In genomic region chr1:240515505-240515904, GRCh38 we compare ENCODE assay signal across 22 cellular contexts.
A peak's percentile ranks its signal among the peaks of the same experiment; 100 is the strongest.
DNase-seq lines count a peak whose midpoint lies in the region; ATAC-seq and TF ChIP-seq lines count a peak whose summit lies in the region.
"Had no signal": no experiment of that assay in that cellular context is flagged by ENCODE, and none has a peak within 500 bp of the region (broad histone marks: within the 10 kb centered on the region; RNA-seq: fewer than 3 reads in every experiment).

No MANE protein-coding gene starts in this region.

- H3K79me2 ChIP-seq in ACC112 (ENCODE audit: control insufficient read depth, insufficient read depth, low read length, unreplicated experiment) (no peaks in the 10 kb centered on the region), PC-3 (ENCODE audit: low read length) (no peaks in the 10 kb centered on the region)

- POLR2A ChIA-PET in PC-3 (lab: Charles Lee; ENCODE audit: unreplicated experiment): no interaction called here

- H4K20me1 ChIP-seq in PC-3 (ENCODE audit: low read length): no peaks in the 10 kb centered on the region

- H3K9me3 ChIP-seq in PC-3 (ENCODE audit: low read length): no peaks in the 10 kb centered on the region
- H3K9me3 ChIP-seq: adrenal gland, suprapubic skin had no signal

- DNase-seq in HCEC 1CT (peak; percentile 50), PC-3 (peak; percentile 27), fibroblast of pulmonary artery (ENCODE audit: low read depth) (peak; percentile 23), SW480 (ENCODE audit: low spot score) (no peak), AG20443 (ENCODE audit: low spot score) (no peak), 8988T (no peak)
- DNase-seq: activated CD4-positive, alpha-beta T cell treated with anti-CD3 and anti-CD28 coated beads, Interleukin-2, amount 50 U/mL, for 1 hour; activated CD8-positive, alpha-beta memory T cell treated with anti-CD3 and anti-CD28 coated beads, Interleukin-2, amount 50 U/mL, for 48 hours; activated gamma-delta T cell; adrenal gland; CD8-positive, alpha-beta memory T cell; effector CD4-positive, alpha-beta T cell; NCI-H1694; NCI-H446 treated with DMSO at 0.1 percent for 48 hours; stimulated activated CD8-positive, alpha-beta memory T cell treated with anti-CD3 and anti-CD28 coated beads, Interleukin-4, amount 100 ng/mL, for 48 hours; T-cell had no signal

- H3K4me2 ChIP-seq in PC-3 (ENCODE audit: low read length): no peak overlapping the region
- H3K4me2 ChIP-seq: GM23338, neural progenitor cell had no signal

- no TSS peak for BruUV-seq in PC-3 (replicated peaks; lab: Mats Ljungman, UMichigan)

- CTCF ChIA-PET in PC-3 (lab: Charles Lee): no interaction called here

- H3K27me3 ChIP-seq in ACC112 (ENCODE audit: insufficient read depth, low read length) (no peaks in the 10 kb centered on the region), PC-3 (ENCODE audit: low read length) (peaks cover 45% of the 10 kb centered on the region)
- H3K27me3 ChIP-seq: adrenal gland, neural progenitor cell, suprapubic skin had no signal

- H3K9me2 ChIP-seq in PC-3 (replicated peaks; ENCODE audit: low read length): no peaks in the 10 kb centered on the region

- intact Hi-C loops in PC-3 (cut with micrococcal nuclease): loop anchor here (10.0 kb wide), 1 partner anchor 309 kb away; no protein-coding TSS in a partner anchor

- no peaks in the 10 kb centered on the region for H3K36me3 ChIP-seq in ACC112 (ENCODE audit: insufficient read depth, low read length)
- no peaks in the 10 kb centered on the region for H3K36me3 ChIP-seq in PC-3 (ENCODE audit: low read depth, low read length)
- H3K36me3 ChIP-seq: adrenal gland, neural progenitor cell, suprapubic skin had no signal

- peak; percentile 57 for ATAC-seq in PC-3
- no peak for ATAC-seq in activated CD4-positive, CD25-positive, alpha-beta regulatory T cell treated with anti-CD3 and anti-CD28 coated beads, Interleukin-2, amount 50 U/mL, for 24 hours
- ATAC-seq: esophagus mucosa, GM23338, T-cell had no signal

- H3K9ac ChIP-seq in PC-3 (ENCODE audit: low read length): no peak overlapping the region
- H3K9ac ChIP-seq: neural progenitor cell had no signal

- H3F3A ChIP-seq in PC-3 (ENCODE audit: low read length, unreplicated experiment): no peaks in the 10 kb centered on the region

- H3K4me1 ChIP-seq in ACC112 (ENCODE audit: control insufficient read depth, insufficient read depth, low read length, unreplicated experiment): peaks cover 14% of the 10 kb centered on the region
- H3K4me1 ChIP-seq in PC-3 (ENCODE audit: insufficient read depth, low read length): no peaks in the 10 kb centered on the region
- H3K4me1 ChIP-seq: adrenal gland, neural progenitor cell, suprapubic skin had no signal

- H2AFZ ChIP-seq in ACC112 (ENCODE audit: low read length, unreplicated experiment) (peak overlapping the region; percentile 53), PC-3 (ENCODE audit: low read length) (no peak overlapping the region)
- H2AFZ ChIP-seq: GM23338, neural progenitor cell had no signal

- TF ChIP-seq CTCF in PC-3 (conservative IDR thresholded peaks at IDR 0.05; ENCODE audit: low read depth, low read length) (no peak), fibroblast of pulmonary artery (IDR thresholded peaks at IDR 0.05; ENCODE audit: low read length, missing control alignments) (no peak)

- 0 out of 2 replicates have a peak overlapping the region, but pooled peaks have one; percentile 21 for H3K4me3 ChIP-seq in ACC112 (ENCODE audit: low read depth, low read length)
- H3K4me3 ChIP-seq in PC-3 (ENCODE audit: low read length): no peak overlapping the region
- H3K4me3 ChIP-seq in fibroblast of pulmonary artery (replicated peaks; ENCODE audit: low read depth, low read length): no peak overlapping the region
- H3K4me3 ChIP-seq: adrenal gland, GM23338, neural progenitor cell, suprapubic skin had no signal

- H3K27ac ChIP-seq in ACC112 (ENCODE audit: low read depth, low read length) (0 out of 2 replicates have a peak overlapping the region, but pooled peaks have one; percentile 16), PC-3 (ENCODE audit: low read length) (no peak overlapping the region)
- H3K27ac ChIP-seq: adrenal gland, neural progenitor cell, suprapubic skin had no signal

Comparison
In these comparisons a context has a peak if more than half of its experiments do, and no peak if none do; other contexts are left out.
1. DNase-seq: peak in HCEC 1CT (single experiment), PC-3 (single experiment) and fibroblast of pulmonary artery (single experiment); none in SW480 (single experiment), AG20443 (single experiment) and 8988T (single experiment).